ENCODE assay signal across 26 cellular contexts in the genomic region with DNA sequence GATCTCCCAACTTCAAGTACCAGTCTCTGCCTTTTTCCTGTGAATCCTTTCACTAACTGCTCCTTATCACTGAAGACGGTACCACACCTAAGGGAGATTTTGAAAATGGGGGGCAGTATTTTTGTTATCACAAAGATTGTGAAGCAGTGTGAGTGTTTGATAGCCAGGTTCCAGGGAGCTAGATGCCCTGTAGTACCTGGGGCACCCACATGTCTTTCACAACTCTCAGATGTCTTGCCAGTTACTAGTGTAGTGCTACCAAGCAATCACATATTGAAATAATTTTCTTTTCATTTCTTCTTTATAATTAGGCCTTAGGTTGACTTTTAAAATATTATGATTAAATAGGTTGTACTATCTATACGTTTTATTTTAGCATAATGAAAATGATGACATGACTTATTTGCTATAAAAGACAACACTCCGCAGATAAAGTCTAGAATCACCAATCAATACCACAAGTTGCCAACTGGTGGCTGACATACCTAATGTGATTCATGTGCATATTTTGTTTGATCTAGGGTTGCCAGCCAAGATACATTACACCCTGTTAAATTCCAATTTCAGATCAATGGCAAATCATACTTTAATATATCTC.
"Had no signal": no experiment of that assay in that cellular context is flagged by ENCODE, and none has a peak within 500 bp of the region (broad histone marks: within the 10 kb centered on the region; RNA-seq: fewer than 3 reads in every experiment).

No MANE protein-coding gene starts in this region.

- H3K4me3 ChIP-seq: body of pancreas, breast epithelium, SJCRH30, SK-N-MC had no signal

- DNase-seq: activated CD4-positive, alpha-beta T cell treated with anti-CD3 and anti-CD28 coated beads, Interleukin-2, amount 10 ng/mL, durations not matched to agents 24 days and 14 days; activated CD4-positive, alpha-beta T cell treated with anti-CD3 and anti-CD28 coated beads, Interleukin-2, amount 50 U/mL, for 4 hours; activated CD8-positive, alpha-beta T cell treated with anti-CD3 and anti-CD28 coated beads for 36 hours; activated gamma-delta T cell; activated naive CD4-positive, alpha-beta T cell treated with Interleukin-2 at 50 U/mL for 16 hours; activated naive CD8-positive, alpha-beta T cell treated with anti-CD3 and anti-CD28 coated beads, Interleukin-2, amount 10 ng/mL, durations not matched to agents 7 days and 5 days; activated T-cell treated with anti-CD3 and anti-CD28 coated beads, Interleukin-2, amount 50 U/mL, for 24 hours; amygdala; body of pancreas; NCI-H1092 treated with DMSO at 0.1 percent for 48 hours; NCI-H1417; NCI-H1930; NCI-H2081 treated with DMSO at 0.1 percent for 48 hours; NCI-H226; NCI-H446 treated with DMSO at 0.1 percent for 48 hours; NCI-H69; NK-92 treated with Interleukin-12 subunit alpha and Interleukin-12 subunit beta, amount 100 ng/mL, for 24 hours; PC-3; Right ventricle myocardium superior; SJCRH30; T1000; WERI-Rb-1 had no signal

- H3K36me3 Mint-ChIP-seq: activated naive CD4-positive, alpha-beta T cell treated with anti-CD3 and anti-CD28 coated beads, Interleukin-2, amount 50 U/mL, for 24 hours; activated naive CD8-positive, alpha-beta T cell treated with anti-CD3 and anti-CD28 coated beads, Interleukin-2, amount 10 ng/mL, durations not matched to agents 7 days and 5 days had no signal

- H3K4me3 Mint-ChIP-seq: activated CD4-positive, alpha-beta T cell treated with anti-CD3 and anti-CD28 coated beads, Interleukin-2, amount 10 ng/mL, durations not matched to agents 24 days and 14 days; activated CD8-positive, alpha-beta T cell treated with anti-CD3 and anti-CD28 coated beads for 36 hours; activated naive CD4-positive, alpha-beta T cell treated with anti-CD3 and anti-CD28 coated beads, Interleukin-2, amount 50 U/mL, for 24 hours; activated naive CD8-positive, alpha-beta T cell treated with anti-CD3 and anti-CD28 coated beads, Interleukin-2, amount 10 ng/mL, durations not matched to agents 7 days and 5 days; activated T-cell treated with anti-CD3 and anti-CD28 coated beads, Interleukin-2, amount 50 U/mL, for 24 hours had no signal

- H3K27ac ChIP-seq: body of pancreas, breast epithelium, SJCRH30, SK-N-MC, WERI-Rb-1 had no signal

- H3K9me3 Mint-ChIP-seq: activated CD4-positive, alpha-beta T cell treated with anti-CD3 and anti-CD28 coated beads, Interleukin-2, amount 10 ng/mL, durations not matched to agents 24 days and 14 days; activated naive CD4-positive, alpha-beta T cell treated with anti-CD3 and anti-CD28 coated beads, Interleukin-2, amount 50 U/mL, for 24 hours; activated naive CD8-positive, alpha-beta T cell treated with anti-CD3 and anti-CD28 coated beads, Interleukin-2, amount 10 ng/mL, durations not matched to agents 7 days and 5 days; activated T-cell treated with anti-CD3 and anti-CD28 coated beads, Interleukin-2, amount 50 U/mL, for 24 hours; activated T-helper 2 cell treated with anti-CD3 and anti-CD28 coated beads, Interferon-gamma antibody, Interleukin-2, Interleukin-4, amounts not matched to agents 10 μg/mL and 5 μg/mL and 100 μg/mL, durations not matched to agents 14 hours and 24 hours and 36 hours had no signal

- ATAC-seq: activated CD8-positive, alpha-beta T cell treated with anti-CD3 and anti-CD28 coated beads for 36 hours; body of pancreas; PC-3 had no signal

- H3K4me1 Mint-ChIP-seq: activated CD4-positive, alpha-beta T cell treated with anti-CD3 and anti-CD28 coated beads, Interleukin-2, amount 10 ng/mL, durations not matched to agents 24 days and 14 days; activated naive CD4-positive, alpha-beta T cell treated with anti-CD3 and anti-CD28 coated beads, Interleukin-2, amount 50 U/mL, for 24 hours; activated naive CD8-positive, alpha-beta T cell treated with anti-CD3 and anti-CD28 coated beads, Interleukin-2, amount 10 ng/mL, durations not matched to agents 7 days and 5 days had no signal

- H3K36me3 ChIP-seq: breast epithelium, SJCRH30, WERI-Rb-1 had no signal

- H3K27me3 ChIP-seq: body of pancreas, breast epithelium, SJCRH30 had no signal

- H3K9me3 ChIP-seq: body of pancreas, breast epithelium, SJCRH30 had no signal

- H3K4me1 ChIP-seq: breast epithelium had no signal

- H3K27ac Mint-ChIP-seq: activated CD4-positive, alpha-beta T cell treated with anti-CD3 and anti-CD28 coated beads, Interleukin-2, amount 10 ng/mL, durations not matched to agents 24 days and 14 days; activated CD8-positive, alpha-beta T cell treated with anti-CD3 and anti-CD28 coated beads for 36 hours; activated naive CD4-positive, alpha-beta T cell treated with anti-CD3 and anti-CD28 coated beads, Interleukin-2, amount 50 U/mL, for 24 hours; activated naive CD8-positive, alpha-beta T cell treated with anti-CD3 and anti-CD28 coated beads, Interleukin-2, amount 10 ng/mL, durations not matched to agents 7 days and 5 days; activated T-cell treated with anti-CD3 and anti-CD28 coated beads, Interleukin-2, amount 50 U/mL, for 24 hours; activated T-helper 2 cell treated with anti-CD3 and anti-CD28 coated beads, Interferon-gamma antibody, Interleukin-2, Interleukin-4, amounts not matched to agents 10 μg/mL and 5 μg/mL and 100 μg/mL, durations not matched to agents 14 hours and 24 hours and 36 hours had no signal
